ENCODE assay signal across 19 cellular contexts in genomic region chr20:48714764-48715163, GRCh38.
DNase-seq lines count a peak whose midpoint lies in the region; ATAC-seq and TF ChIP-seq lines count a peak whose summit lies in the region.
"Had no signal": no experiment of that assay in that cellular context is flagged by ENCODE, and none has a peak within 500 bp of the region (broad histone marks: within the 10 kb centered on the region; RNA-seq: fewer than 3 reads in every experiment).

No MANE protein-coding gene starts in this region.

- H3K4me3 Mint-ChIP-seq in activated CD4-positive, alpha-beta T cell treated with anti-CD3 and anti-CD28 coated beads for 36 hours: no peak overlapping the region
- peak overlapping the region; percentile 47 for H3K4me3 Mint-ChIP-seq in T-helper 17 cell
- H3K4me3 Mint-ChIP-seq: mesothelial cell of epicardium had no signal

- H3K4me2 ChIP-seq in PC-9: no peak overlapping the region

- BruUV-seq in PC-9 (replicated peaks; lab: Mats Ljungman, UMichigan): no TSS peak

- H4K20me1 ChIP-seq in PC-9 (ENCODE audit: insufficient read depth): no peaks in the 10 kb centered on the region

- no peak overlapping the region for H2AFZ ChIP-seq in PC-9

- DNase-seq in activated CD4-positive, alpha-beta T cell treated with anti-CD3 and anti-CD28 coated beads for 36 hours: no peak
- DNase-seq in activated CD4-positive, alpha-beta T cell treated with anti-CD3 and anti-CD28 coated beads, Interleukin-2, amount 50 U/mL, for 1 hour: no peak
- DNase-seq in T-helper 17 cell (no peak), SKM-1 treated with dmso at 0.1 percent for 144 hours (lab: John Stamatoyannopoulos, UW; ENCODE audit: unreplicated experiment) (no peak), PC-9 (no peak)
- DNase-seq: activated CD4-positive, CD25-positive, alpha-beta regulatory T cell treated with anti-CD3 and anti-CD28 coated beads, Interleukin-2, amount 50 U/mL, for 72 hours; body of pancreas; naive thymus-derived CD4-positive, alpha-beta T cell; NCI-H1694; NCI-H510A treated with DMSO at 0.1 percent for 48 hours; ovary; PC-3; stomach; transverse colon had no signal

- H3K9me2 ChIP-seq in PC-9 (ENCODE audit: insufficient read depth): no peaks in the 10 kb centered on the region

- H3K27ac ChIP-seq in angular gyrus (ENCODE audit: low read depth, low read length): peak overlapping the region; percentile 24
- peak overlapping the region; percentile 61 for H3K27ac ChIP-seq in neutrophil
- H3K27ac ChIP-seq in PC-9: no peak overlapping the region
- H3K27ac ChIP-seq: body of pancreas, ovary, stomach, transverse colon had no signal

- H3K27me3 Mint-ChIP-seq in activated CD4-positive, alpha-beta T cell treated with anti-CD3 and anti-CD28 coated beads for 36 hours: no peaks in the 10 kb centered on the region
- no peaks in the 10 kb centered on the region for H3K27me3 Mint-ChIP-seq in T-helper 17 cell
- H3K27me3 Mint-ChIP-seq: naive thymus-derived CD4-positive, alpha-beta T cell had no signal

- H3K4me1 ChIP-seq in neutrophil (ENCODE audit: control insufficient read depth in 1 of 2, insufficient read depth in 1 of 2, low read depth in 1 of 2, low read length in 1 of 2) (peaks cover 51 to 84% of the 10 kb centered on the region in 2 experiments), PC-9 (replicated peaks; ENCODE audit: insufficient read depth) (no peaks in the 10 kb centered on the region)
- H3K4me1 ChIP-seq: body of pancreas had no signal

- peaks cover 70% of the 10 kb centered on the region for H3K36me3 ChIP-seq in neutrophil
- no peaks in the 10 kb centered on the region for H3K36me3 ChIP-seq in PC-9 (ENCODE audit: low read depth)
- H3K36me3 ChIP-seq: ovary, stomach, transverse colon had no signal

- H3K27me3 ChIP-seq in neutrophil (no peaks in the 10 kb centered on the region), PC-9 (ENCODE audit: insufficient read depth, low read depth) (no peaks in the 10 kb centered on the region)
- H3K27me3 ChIP-seq: body of pancreas, ovary, stomach, transverse colon had no signal

- H3K79me2 ChIP-seq in PC-9 (ENCODE audit: low read depth): no peaks in the 10 kb centered on the region

- peak overlapping the region; percentile 12 for H3K27ac Mint-ChIP-seq in activated CD4-positive, alpha-beta T cell treated with anti-CD3 and anti-CD28 coated beads for 36 hours
- H3K27ac Mint-ChIP-seq in T-helper 17 cell: peak overlapping the region; percentile 82
- H3K27ac Mint-ChIP-seq: mesothelial cell of epicardium had no signal

- no peak for ATAC-seq in activated CD4-positive, alpha-beta T cell treated with anti-CD3 and anti-CD28 coated beads for 36 hours
- ATAC-seq in T-helper 17 cell (no peak), HG03025 (IDR thresholded peaks at IDR 0.05; ENCODE audit: low FRiP score, unreplicated experiment) (no peak)
- ATAC-seq: body of pancreas; naive thymus-derived CD4-positive, alpha-beta T cell; PC-3; Right ventricle myocardium inferior had no signal

- H3K4me1 Mint-ChIP-seq in activated CD4-positive, alpha-beta T cell treated with anti-CD3 and anti-CD28 coated beads for 36 hours: peaks cover 55% of the 10 kb centered on the region
- peaks cover 65% of the 10 kb centered on the region for H3K4me1 Mint-ChIP-seq in T-helper 17 cell
- H3K4me1 Mint-ChIP-seq: mesothelial cell of epicardium had no signal

- POLR2A ChIA-PET in activated CD4-positive, alpha-beta T cell treated with anti-CD3 and anti-CD28 coated beads for 36 hours (lab: Charles Lee): no interaction called here
- POLR2A ChIA-PET in PC-9 (lab: Charles Lee; ENCODE audit: unreplicated experiment): no interaction called here

- CTCF ChIA-PET in activated CD4-positive, alpha-beta T cell treated with anti-CD3 and anti-CD28 coated beads for 36 hours (lab: Charles Lee): interaction anchor here (0.6 kb wide), 1 partner anchor 95 kb away, joined by 3 read pairs; no protein-coding TSS in a partner anchor
- CTCF ChIA-PET in PC-9 (lab: Charles Lee): no interaction called here

- H3K9me3 ChIP-seq in T-helper 17 cell (ENCODE audit: control insufficient read depth, low read length, poor library complexity, severe bottlenecking) (no peaks in the 10 kb centered on the region), neutrophil (no peaks in the 10 kb centered on the region), PC-9 (ENCODE audit: insufficient read depth, low read depth) (no peaks in the 10 kb centered on the region)
- H3K9me3 ChIP-seq: body of pancreas, ovary, transverse colon had no signal

- intact Hi-C loops in activated CD4-positive, alpha-beta T cell treated with anti-CD3 and anti-CD28 coated beads for 36 hours (cut with DNase I, micrococcal nuclease): no loop called here
- intact Hi-C loops in PC-9 (cut with micrococcal nuclease; ENCODE audit: unreplicated experiment): no loop called here

- no peak for TF ChIP-seq CTCF in neutrophil (IDR thresholded peaks at IDR 0.05)
- no peak for TF ChIP-seq CTCF in PC-9 (conservative IDR thresholded peaks at IDR 0.05)

- no peaks in the 10 kb centered on the region; the same call in 1 of the 2 replicates for H3F3A ChIP-seq in PC-9 (ENCODE audit: insufficient read depth, low read depth)

- H3K4me3 ChIP-seq in neutrophil (ENCODE audit: low read depth in 1 of 2, low read length in 1 of 2) (no peak overlapping the region), PC-9 (no peak overlapping the region)
- H3K4me3 ChIP-seq: body of pancreas, ovary, stomach, transverse colon had no signal

- peaks cover 4% of the 10 kb centered on the region for H3K36me3 Mint-ChIP-seq in activated CD4-positive, alpha-beta T cell treated with anti-CD3 and anti-CD28 coated beads for 36 hours (ENCODE audit: low read depth)
- no peaks in the 10 kb centered on the region for H3K36me3 Mint-ChIP-seq in T-helper 17 cell (ENCODE audit: low read depth)
- H3K36me3 Mint-ChIP-seq: mesothelial cell of epicardium had no signal

- H3K9me3 Mint-ChIP-seq in activated CD4-positive, alpha-beta T cell treated with anti-CD3 and anti-CD28 coated beads for 36 hours (ENCODE audit: low read depth): no peaks in the 10 kb centered on the region
